Comparison of ENCODE assay signal across 14 cellular contexts in genomic region chr14:31269599-31270195, GRCh38.
"Had no signal": no experiment of that assay in that cellular context is flagged by ENCODE, and none has a peak within 500 bp of the region (broad histone marks: within the 10 kb centered on the region; RNA-seq: fewer than 3 reads in every experiment).

No MANE protein-coding gene starts in this region.

- DNase-seq: activated CD4-positive, alpha-beta T cell treated with anti-CD3 and anti-CD28 coated beads, Interleukin-2, amount 50 U/mL, for 4 hours; activated effector memory CD4-positive, alpha-beta T cell treated with anti-CD3 and anti-CD28 coated beads, Interleukin-2, amount 50 U/mL, for 16 hours; activated T-cell treated with anti-CD3 and anti-CD28 coated beads, Interleukin-2, amount 50 U/mL, for 4 hours; anterior cingulate cortex; effector CD4-positive, alpha-beta T cell; immature natural killer cell; natural killer cell; nucleus accumbens had no signal

- H3K4me3 Mint-ChIP-seq: activated naive CD8-positive, alpha-beta T cell treated with anti-CD3 and anti-CD28 coated beads for 36 hours; activated T-cell treated with anti-CD3 and anti-CD28 coated beads, Interleukin-2, amount 50 U/mL, for 4 hours; immature natural killer cell; natural killer cell had no signal

- H3K4me2 ChIP-seq: smooth muscle cell had no signal

- H3K4me1 Mint-ChIP-seq: immature natural killer cell had no signal

- ATAC-seq: activated T-cell treated with anti-CD3 and anti-CD28 coated beads, Interleukin-2, amount 50 U/mL, for 4 hours; natural killer cell had no signal

- H3K9me3 Mint-ChIP-seq: activated T-cell treated with anti-CD3 and anti-CD28 coated beads, Interleukin-2, amount 50 U/mL, for 4 hours had no signal

- H3K27me3 Mint-ChIP-seq: activated naive CD8-positive, alpha-beta T cell treated with anti-CD3 and anti-CD28 coated beads for 36 hours; progenitor cell of endocrine pancreas had no signal

- H3K27ac Mint-ChIP-seq: activated naive CD8-positive, alpha-beta T cell treated with anti-CD3 and anti-CD28 coated beads for 36 hours; immature natural killer cell; natural killer cell; progenitor cell of endocrine pancreas had no signal

- H3K36me3 Mint-ChIP-seq: activated naive CD8-positive, alpha-beta T cell treated with anti-CD3 and anti-CD28 coated beads for 36 hours; natural killer cell had no signal

- H3K4me3 ChIP-seq: lung, smooth muscle cell had no signal

- FAIRE-seq: colon, urothelium cell line had no signal
